ENCODE assay signal across 20 cellular contexts in genomic region chr5:2403296-2403695, GRCh38.
"Had no signal": no experiment of that assay in that cellular context is flagged by ENCODE, and none has a peak within 500 bp of the region (broad histone marks: within the 10 kb centered on the region; RNA-seq: fewer than 3 reads in every experiment).

No MANE protein-coding gene starts in this region.

- ATAC-seq: effector memory CD8-positive, alpha-beta T cell; esophagus mucosa; foreskin keratinocyte; gastroesophageal sphincter; heart left ventricle; left cardiac atrium; left lung; left ventricle myocardium superior; lower lobe of right lung had no signal

- H3K4me3 ChIP-seq: colonic mucosa, gastroesophageal sphincter, heart left ventricle, hepatocyte, left lung, lower lobe of right lung had no signal

- H3K4me1 ChIP-seq: colonic mucosa, foreskin keratinocyte, gastroesophageal sphincter, heart left ventricle, left lung, lower lobe of right lung had no signal

- H3K36me3 ChIP-seq: colonic mucosa, gastroesophageal sphincter, heart left ventricle, left lung, lower lobe of right lung had no signal

- H3K27ac ChIP-seq: colonic mucosa, epithelial cell of prostate, foreskin keratinocyte, gastroesophageal sphincter, heart left ventricle, hepatocyte, left lung, lower lobe of right lung had no signal

- H3K27me3 ChIP-seq: colonic mucosa, foreskin keratinocyte, gastroesophageal sphincter, heart left ventricle, hepatocyte, left lung had no signal

- H2AFZ ChIP-seq: hepatocyte had no signal

- H3K4me2 ChIP-seq: hepatocyte had no signal

- H3K9me3 ChIP-seq: colonic mucosa, gastroesophageal sphincter, heart left ventricle, left lung, lower lobe of right lung had no signal

- DNase-seq: colonic mucosa; cortex of kidney; effector CD8-positive, alpha-beta T cell; effector memory CD8-positive, alpha-beta T cell; endodermal cell; erythroblast; foreskin keratinocyte; heart left ventricle; hypothalamus; immature natural killer cell; left cardiac atrium; left lung; left ventricle myocardium superior; lower lobe of right lung; mesendoderm; midbrain had no signal
